In the genomic region with DNA sequence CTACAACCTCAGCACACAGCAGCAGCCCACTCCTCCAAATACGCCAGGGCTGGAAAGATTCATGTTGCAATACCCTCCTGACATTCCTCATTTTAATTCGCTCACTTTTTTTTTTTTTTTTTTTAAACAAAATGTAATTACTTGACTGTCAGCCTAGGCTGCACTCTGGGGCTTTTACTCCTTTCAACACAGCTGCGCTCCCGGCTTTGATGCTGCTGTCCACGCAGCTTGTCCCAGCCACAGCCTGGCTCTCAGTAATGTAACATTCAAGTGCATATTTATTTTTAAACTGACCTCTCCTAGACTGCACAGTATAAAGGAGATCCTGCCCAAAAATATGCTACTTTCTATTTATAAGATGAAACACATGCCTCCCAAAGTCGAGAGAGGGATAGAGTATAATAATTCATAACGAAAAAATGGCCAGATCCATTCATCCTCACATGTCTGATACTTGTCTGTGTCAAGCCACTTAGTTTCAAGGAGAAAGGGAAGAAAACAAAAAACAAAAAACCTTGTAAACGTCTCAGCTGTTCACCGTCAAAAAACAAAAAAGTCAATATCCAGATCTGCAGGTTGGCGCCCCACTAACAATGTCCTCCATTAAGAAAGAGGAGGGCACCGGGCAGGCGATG, we compare ENCODE assay signal across 8 cellular contexts. TPM values are rescaled to one million over a fixed set of nuclear protein-coding genes. Genes with fewer than 3 reads are reported as not detected.
A peak's percentile ranks its signal among the peaks of the same experiment; 100 is the strongest.
DNase-seq lines count a peak whose midpoint lies in the region; ATAC-seq, FAIRE-seq and TF ChIP-seq lines count a peak whose summit lies in the region.

No MANE protein-coding gene starts in this region.

- peak; percentile 37 for FAIRE-seq in GM19239 (lab: Jason Lieb, UNC)

- WGBS in heart left ventricle, 4 donors: 3 to 6% (median 5%) methylated on average over 12 of the region's 12 CpGs
- WGBS in sigmoid colon, 2 donors: 9 to 20% methylated on average over 12 of the region's 12 CpGs

- ATAC-seq in heart left ventricle (peak; percentile 40 to 55 (median 50)), GM21526 (IDR thresholded peaks at IDR 0.05; ENCODE audit: low FRiP score, unreplicated experiment) (no peak), GM21529 (IDR thresholded peaks at IDR 0.05; ENCODE audit: unreplicated experiment) (no peak), GM21717 (IDR thresholded peaks at IDR 0.05; ENCODE audit: unreplicated experiment) (no peak)

- H3K4me3 ChIP-seq in WERI-Rb-1 (ENCODE audit: low read depth, low read length) (peak overlapping the region; percentile 85), heart left ventricle (peak overlapping the region; percentile 54 to 99 (median 92)), sigmoid colon (peak overlapping the region; percentile 83 to 97 (median 94))

- H3K4me1 ChIP-seq in heart left ventricle: peaks cover 2 to 76% (median 28%) of the 10 kb centered on the region in 12 donors
- peaks cover 0 to 58% (median 33%) of the 10 kb centered on the region in 4 donors for H3K4me1 ChIP-seq in sigmoid colon

- H3K36me3 ChIP-seq in WERI-Rb-1 (peaks cover 23% of the 10 kb centered on the region), heart left ventricle (peaks cover 0 to 12% (median 0%) of the 10 kb centered on the region in 9 donors), sigmoid colon (no peaks in the 10 kb centered on the region)

- TF ChIP-seq POLR2A in heart left ventricle (IDR thresholded peaks at IDR 0.05) (no peak), sigmoid colon (IDR thresholded peaks at IDR 0.05) (no peak)

- no peak for TF ChIP-seq EP300 in sigmoid colon (IDR thresholded peaks at IDR 0.05)

- no peak overlapping the region; the same call in 1 of the 2 replicates for H3K27ac ChIP-seq in WERI-Rb-1
- H3K27ac ChIP-seq in heart left ventricle: peak overlapping the region; percentile 92 to 100 (median 98)
- H3K27ac ChIP-seq in sigmoid colon: peak overlapping the region; percentile 93 to 99 (median 96)

- H3K9me3 ChIP-seq in WERI-Rb-1 (ENCODE audit: severe bottlenecking): no peaks in the 10 kb centered on the region
- H3K9me3 ChIP-seq in heart left ventricle: no peaks in the 10 kb centered on the region
- no peaks in the 10 kb centered on the region for H3K9me3 ChIP-seq in sigmoid colon

- H3K27me3 ChIP-seq in WERI-Rb-1 (ENCODE audit: insufficient read depth, low read depth, severe bottlenecking) (no peaks in the 10 kb centered on the region), heart left ventricle (no peaks in the 10 kb centered on the region), sigmoid colon (no peaks in the 10 kb centered on the region)

- DNase-seq in GM19239 (ENCODE audit: insufficient read length, low spot score): no peak
- no peak for DNase-seq in WERI-Rb-1
- DNase-seq in heart left ventricle: peak in 3 of 5 donors; percentile 39 to 63 (median 63)
- DNase-seq in sigmoid colon: peak; percentile 72
- DNase-seq in HuH-7 (ENCODE audit: low spot score): no peak

- intact Hi-C loops in heart left ventricle (cut with DNase I): loop anchor here in 8 of 10 donors (1.0 to 10.0 kb wide), 17 partner anchors 14 to 258 kb away; no protein-coding TSS in a partner anchor
- intact Hi-C loops in sigmoid colon (cut with DNase I): loop anchor here (2.0 to 5.0 kb wide), 4 partner anchors 108 to 256 kb away; no protein-coding TSS in a partner anchor

- TF ChIP-seq CTCF in WERI-Rb-1 (IDR thresholded peaks at IDR 0.05; ENCODE audit: low read depth, low read length): no peak
- TF ChIP-seq CTCF in heart left ventricle (IDR thresholded peaks at IDR 0.05): no peak
- TF ChIP-seq CTCF in sigmoid colon (IDR thresholded peaks at IDR 0.05): no peak

RNA-seq across cellular contexts. Expression of a gene that starts 0.9 kb away (rescaled TPM):
- 100 to 1,000 TPM in 6 of 9 donors, 10 to 100 TPM in 3; 84.5 to 189 (median 124) TPM for total RNA-seq in heart left ventricle
- 10 to 100 TPM; 32.5 to 52.8 TPM for polyA plus RNA-seq in heart left ventricle
- total RNA-seq in sigmoid colon: 10 to 100 TPM; 41.1 to 84.5 (median 44.8) TPM
- polyA plus RNA-seq in sigmoid colon: 10 to 100 TPM; 10.9 to 20.4 (median 11.8) TPM

Comparison
In these comparisons a context has a peak if more than half of its experiments do, and no peak if none do; other contexts are left out.
1. DNase-seq: peak in heart left ventricle (3 of 5) and sigmoid colon (single experiment); none in GM19239 (single experiment), WERI-Rb-1 (single experiment) and HuH-7 (single experiment).
2. ATAC-seq: peak in heart left ventricle (4 of 4); none in GM21526 (single experiment), GM21529 (single experiment) and GM21717 (single experiment).
3. Peak in every context shown above with its lines, with median percentiles within 50 percentile points of each other: H3K4me3 ChIP-seq.